Comparison of ENCODE assay signal across 14 cellular contexts in the genomic region with DNA sequence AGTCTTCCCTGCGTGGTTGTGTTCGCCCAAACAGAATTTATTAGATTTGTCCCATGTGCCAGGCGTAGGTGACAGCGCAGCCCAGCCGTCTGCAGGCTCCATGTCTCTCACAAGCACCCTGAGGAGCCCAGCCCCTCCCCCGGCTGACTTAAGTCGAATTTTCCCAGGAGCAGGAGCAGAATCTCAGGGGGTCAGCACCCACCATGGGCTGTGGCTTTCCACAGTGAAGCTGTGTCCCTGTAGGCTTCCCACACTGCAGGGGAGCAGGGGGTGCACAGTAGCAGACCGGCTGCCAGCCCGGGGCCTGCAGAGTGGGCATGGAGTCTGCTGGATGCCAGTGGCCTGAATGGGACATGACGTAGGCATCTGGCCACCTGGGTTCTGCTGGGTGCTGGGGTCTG. TPM values are rescaled to one million over a fixed set of nuclear protein-coding genes. Genes with fewer than 3 reads are reported as not detected.
DNase-seq lines count a peak whose midpoint lies in the region; TF ChIP-seq lines count a peak whose summit lies in the region.
"Had no signal": no experiment of that assay in that cellular context is flagged by ENCODE, and none has a peak within 500 bp of the region (broad histone marks: within the 10 kb centered on the region; RNA-seq: fewer than 3 reads in every experiment).

No MANE protein-coding gene starts in this region.

- CTCF ChIA-PET in HEK293 (lab: Yijun Ruan, JAX), result no interaction called here
- CTCF ChIA-PET in CD4-positive, alpha-beta memory T cell (lab: Charles Lee; ENCODE audit: partially characterized antibody), result no interaction called here

- H3K4me3 ChIP-seq in BLaER1 (no peak overlapping the region), HEK293 (ENCODE audit: low read depth, low read length) (no peak overlapping the region), spleen (no peak overlapping the region)
- no peak overlapping the region for H3K4me3 ChIP-seq in CD4-positive, alpha-beta memory T cell (ENCODE audit: low read length in 2 of 2)
- H3K4me3 ChIP-seq: A549; BLaER1 treated with 17β-estradiol and CSF1 and Interleukin-3, amounts not matched to agents 10 nM and 100 nM had no signal

- H3K9me3 ChIP-seq in BLaER1, result no peaks in the 10 kb centered on the region
- H3K9me3 ChIP-seq in HEK293 (ENCODE audit: control insufficient read depth, insufficient read depth, low read depth, low read length), result no peaks in the 10 kb centered on the region
- no peaks in the 10 kb centered on the region for H3K9me3 ChIP-seq in spleen
- no peaks in the 10 kb centered on the region for H3K9me3 ChIP-seq in CD4-positive, alpha-beta memory T cell (ENCODE audit: control insufficient read depth in 1 of 2, low read length in 2 of 2)
- H3K9me3 ChIP-seq: A549 had no signal

- H3K9me3 Mint-ChIP-seq in CD4-positive, alpha-beta memory T cell, result peaks cover 0 to 3% (median 0%) of the 10 kb centered on the region in 8 donors
- H3K9me3 Mint-ChIP-seq: CD4-positive, CD25-positive, alpha-beta regulatory T cell; H9; IgD-negative memory B cell had no signal

- intact Hi-C loops in spleen (cut with DNase I; ENCODE audit: low total_unique reads), result no loop called here
- intact Hi-C loops in CD4-positive, alpha-beta memory T cell (cut with micrococcal nuclease), result no loop called here

- WGBS in spleen, 5 donors, result 84 to 92% (median 86%) methylated on average over 6 to 10 of the region's 10 CpGs

- H3K27ac ChIP-seq in BLaER1 (no peak overlapping the region), HEK293 (ENCODE audit: extremely low read depth, low read depth, low read length) (no peak overlapping the region), spleen (no peak overlapping the region)
- no peak overlapping the region for H3K27ac ChIP-seq in CD4-positive, alpha-beta memory T cell (ENCODE audit: low read depth, low read length)
- H3K27ac ChIP-seq: A549; BLaER1 treated with 17β-estradiol and CSF1 and Interleukin-3, amounts not matched to agents 10 nM and 100 nM had no signal

- H3K4me3 Mint-ChIP-seq in CD4-positive, alpha-beta memory T cell, result no peak overlapping the region
- H3K4me3 Mint-ChIP-seq: CD4-positive, CD25-positive, alpha-beta regulatory T cell; H9; IgD-negative memory B cell had no signal

- DNase-seq in mesenteric fat pad (ENCODE audit: low spot score), result peak; percentile 76
- DNase-seq in spleen, result peak; percentile 51
- DNase-seq in GOT3 (lab: John Stamatoyannopoulos, UW), result no peak
- DNase-seq in CD4-positive, alpha-beta memory T cell, result no peak
- no peak for DNase-seq in NCI-H69 (lab: John Stamatoyannopoulos, UW)
- DNase-seq: Calu3; CD4-positive, CD25-positive, alpha-beta regulatory T cell; DMS 273 treated with DMSO at 0.1 percent for 48 hours; H9 had no signal

- H3K4me1 ChIP-seq in BLaER1 (peaks cover 78% of the 10 kb centered on the region), HEK293 (ENCODE audit: control insufficient read depth, insufficient read depth, low read length) (no peaks in the 10 kb centered on the region), spleen (peaks cover 0 to 24% (median 12%) of the 10 kb centered on the region in 6 donors)
- H3K4me1 ChIP-seq in CD4-positive, alpha-beta memory T cell (ENCODE audit: insufficient read depth, low read length), result peaks cover 27% of the 10 kb centered on the region

- TF ChIP-seq CTCF in HEK293 (tag by site-specific recombination; IDR thresholded peaks at IDR 0.05), result no peak
- no peak for TF ChIP-seq CTCF in spleen (IDR thresholded peaks at IDR 0.05 in 8 of 11, conservative IDR thresholded peaks at IDR 0.05 in 3 of 11)

- H3K27me3 ChIP-seq in BLaER1 (peaks cover 24% of the 10 kb centered on the region; the same call in 1 of the 2 replicates), spleen (replicated peaks in 1 of 7) (peaks cover 0 to 15% (median 0%) of the 10 kb centered on the region in 7 donors)
- no peaks in the 10 kb centered on the region for H3K27me3 ChIP-seq in CD4-positive, alpha-beta memory T cell (ENCODE audit: insufficient read depth, low read length)

- H3K4me1 Mint-ChIP-seq in CD4-positive, alpha-beta memory T cell, result peaks cover 29 to 41% (median 34%) of the 10 kb centered on the region in 4 donors

- H3K27me3 Mint-ChIP-seq in CD4-positive, alpha-beta memory T cell, result no peaks in the 10 kb centered on the region
- H3K27me3 Mint-ChIP-seq: CD4-positive, CD25-positive, alpha-beta regulatory T cell; IgD-negative memory B cell had no signal

- H3K36me3 ChIP-seq in BLaER1, result peaks cover 11% of the 10 kb centered on the region; the same call in 1 of the 2 replicates
- no peaks in the 10 kb centered on the region for H3K36me3 ChIP-seq in HEK293 (ENCODE audit: control insufficient read depth in 2 of 2, insufficient read depth in 1 of 2, low read length in 2 of 2)
- H3K36me3 ChIP-seq in spleen, result peaks cover 0 to 98% (median 43%) of the 10 kb centered on the region in 6 donors
- peaks cover 13% of the 10 kb centered on the region for H3K36me3 ChIP-seq in CD4-positive, alpha-beta memory T cell (ENCODE audit: insufficient read depth, low read length)

- no peak overlapping the region for H3K27ac Mint-ChIP-seq in CD4-positive, alpha-beta memory T cell
- H3K27ac Mint-ChIP-seq: CD4-positive, CD25-positive, alpha-beta regulatory T cell; H9; IgD-negative memory B cell had no signal

- peaks cover 62% of the 10 kb centered on the region for H4K20me1 ChIP-seq in BLaER1

- POLR2A ChIA-PET in HEK293 (lab: Yijun Ruan, JAX), result no interaction called here
- POLR2A ChIA-PET in CD4-positive, alpha-beta memory T cell (lab: Charles Lee; ENCODE audit: partially characterized antibody), result interaction anchor here (1.6 kb wide), 1 partner anchor 16 kb away, joined by 9 read pairs; the partner anchor contains the start of gene PARVG

- TF ChIP-seq POLR2A in spleen (IDR thresholded peaks at IDR 0.05), result no peak

- H3K9ac ChIP-seq in BLaER1, result no peak overlapping the region
- H3K9ac ChIP-seq: BLaER1 treated with 17β-estradiol and CSF1 and Interleukin-3, amounts not matched to agents 10 nM and 100 nM had no signal

- H3K36me3 Mint-ChIP-seq in CD4-positive, alpha-beta memory T cell, result peaks cover 38 to 43% of the 10 kb centered on the region in 2 donors

- peak overlapping the region; percentile 74; the same call in 1 of the 2 replicates for H3K4me2 ChIP-seq in BLaER1
- H3K4me2 ChIP-seq: A549 had no signal

TF ChIP-seq in HEK293, 187 proteins besides CTCF, POLR2A, EP300 and RAD21:
- no peak for TF ChIP-seq ZNF600 (tag by site-specific recombination; IDR thresholded peaks at IDR 0.05)
- no peak for TF ChIP-seq ZNF404 (tag by site-specific recombination; IDR thresholded peaks at IDR 0.05)
- TF ChIP-seq ZNF768 (tag by site-specific recombination; IDR thresholded peaks at IDR 0.05), result no peak
- no peak for TF ChIP-seq BCL11A (tag by site-specific recombination; IDR thresholded peaks at IDR 0.05; ENCODE audit: low read depth)
- no peak for TF ChIP-seq ZNF10 (tag by site-specific recombination; IDR thresholded peaks at IDR 0.05)
- peak; percentile 58 for TF ChIP-seq ZIC2 (tag by site-specific recombination; IDR thresholded peaks at IDR 0.05)
- no peak for TF ChIP-seq ZNF664 (tag by site-specific recombination; IDR thresholded peaks at IDR 0.05)

RNA-seq across cellular contexts. Expression of gene PARVG, which starts 16.0 kb away (rescaled TPM):
- total RNA-seq in mesenteric fat pad (23.0 TPM), spleen (100 to 1,000 TPM; 129 to 226 (median 142) TPM)
- polyA plus RNA-seq in spleen, result 100 to 1,000 TPM; 118 to 214 (median 204) TPM
- 100 to 1,000 TPM; 191 to 194 TPM for total RNA-seq in CD4-positive, alpha-beta memory T cell
- 10 to 100 TPM; 39.6 to 53.0 TPM for polyA plus RNA-seq in CD4-positive, alpha-beta memory T cell
- total RNA-seq: Calu3 had no signal
- polyA plus RNA-seq: A549 had no signal

Comparison
In these comparisons a context has a peak if more than half of its experiments do, and no peak if none do; other contexts are left out.
1. DNase-seq: peak in mesenteric fat pad (single experiment) and spleen (single experiment); none in GOT3 (single experiment), CD4-positive, alpha-beta memory T cell (0 of 5) and NCI-H69 (single experiment).